24 cellular contexts compared by ENCODE assay signal in the genomic region with DNA sequence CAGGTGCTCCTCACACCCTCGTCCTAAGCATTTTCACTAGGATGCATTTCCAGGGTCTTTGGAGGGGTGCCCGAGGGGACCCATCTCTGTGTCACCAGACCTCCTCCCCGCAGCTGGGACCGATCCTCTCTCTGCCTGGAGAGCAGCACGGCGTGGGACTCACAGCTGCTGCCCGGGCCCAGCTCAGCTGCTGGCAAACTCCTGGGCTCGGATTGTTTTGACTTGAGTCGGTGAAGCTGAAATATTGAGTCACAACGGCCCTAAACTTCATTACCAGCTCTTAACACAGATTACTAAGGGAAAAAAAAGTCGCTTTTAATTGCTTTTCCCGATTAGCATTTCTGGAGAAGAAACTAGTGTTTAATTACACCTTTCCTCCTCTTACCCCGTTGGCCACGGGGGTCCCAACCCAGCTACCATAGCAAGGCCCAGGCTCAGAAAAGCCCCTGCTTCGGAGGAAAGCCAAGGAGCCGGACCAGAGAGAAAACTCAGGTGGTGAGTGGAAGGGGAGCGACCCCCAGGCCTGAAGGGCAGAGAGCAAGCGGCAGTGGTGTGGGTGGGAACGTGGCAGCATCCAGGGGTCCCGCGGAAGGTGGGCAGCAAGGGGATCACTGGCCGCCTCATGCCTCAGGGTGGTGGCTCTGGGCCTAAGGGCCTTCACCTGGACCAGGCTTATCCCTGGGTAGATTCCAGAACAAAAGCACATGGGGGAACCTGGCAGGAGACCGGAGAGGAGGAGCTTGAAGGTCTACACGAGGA. TPM values are rescaled to one million over a fixed set of nuclear protein-coding genes. Genes with fewer than 3 reads are reported as not detected.
DNase-seq lines count a peak whose midpoint lies in the region; ATAC-seq, FAIRE-seq and TF ChIP-seq lines count a peak whose summit lies in the region.
"Had no signal": no experiment of that assay in that cellular context is flagged by ENCODE, and none has a peak within 500 bp of the region (broad histone marks: within the 10 kb centered on the region; RNA-seq: fewer than 3 reads in every experiment).

No MANE protein-coding gene starts in this region.

- peak overlapping the region in 4 of 11 experiments; percentile 9 to 39 (median 26); a peak in 2 of 22 replicates for H3K9ac ChIP-seq in BLaER1 treated with 17β-estradiol and CSF1 and Interleukin-3, amounts not matched to agents 10 nM and 100 nM

- no peak for FAIRE-seq in RCC 7860 (lab: Jason Lieb, UNC)
- FAIRE-seq: G401.6, keratinocyte had no signal

- intact Hi-C loops in gastrocnemius medialis (cut with DNase I; ENCODE audit: low total_unique reads): no loop called here

- H3K27ac ChIP-seq in BLaER1 treated with 17β-estradiol and CSF1 and Interleukin-3, amounts not matched to agents 10 nM and 100 nM: peak overlapping the region in 2 of 11 experiments; percentile 25; a peak in 1 of 22 replicates
- peak overlapping the region; percentile 60 to 97 (median 66) for H3K27ac ChIP-seq in gastrocnemius medialis
- H3K27ac ChIP-seq: adrenal gland, SK-N-MC had no signal

- H3K36me3 ChIP-seq in BLaER1 treated with 17β-estradiol and CSF1 and Interleukin-3, amounts not matched to agents 10 nM and 100 nM: no peaks in the 10 kb centered on the region
- H3K36me3 ChIP-seq in MG63 (no peaks in the 10 kb centered on the region), kidney epithelial cell (ENCODE audit: control insufficient read depth, insufficient read depth, low read length) (no peaks in the 10 kb centered on the region), gastrocnemius medialis (no peaks in the 10 kb centered on the region)
- H3K36me3 ChIP-seq: adrenal gland, breast epithelium had no signal

- no peaks in the 10 kb centered on the region for H3K9me3 ChIP-seq in BLaER1 treated with 17β-estradiol and CSF1 and Interleukin-3, amounts not matched to agents 10 nM and 100 nM (replicated peaks in 1 of 11)
- H3K9me3 ChIP-seq in MG63 (no peaks in the 10 kb centered on the region), gastrocnemius medialis (no peaks in the 10 kb centered on the region)
- H3K9me3 ChIP-seq: adrenal gland, breast epithelium, esophagus squamous epithelium had no signal

- no peak for TF ChIP-seq POLR2A in gastrocnemius medialis (IDR thresholded peaks at IDR 0.05)

- peaks cover 19 to 35% (median 25%) of the 10 kb centered on the region in 10 experiments for H3K4me1 ChIP-seq in BLaER1 treated with 17β-estradiol and CSF1 and Interleukin-3, amounts not matched to agents 10 nM and 100 nM
- H3K4me1 ChIP-seq in gastrocnemius medialis: peaks cover 47 to 82% of the 10 kb centered on the region in 2 donors
- H3K4me1 ChIP-seq: breast epithelium had no signal

- H3K27me3 ChIP-seq in BLaER1 treated with 17β-estradiol and CSF1 and Interleukin-3, amounts not matched to agents 10 nM and 100 nM: no peaks in the 10 kb centered on the region
- H3K27me3 ChIP-seq in MG63 (no peaks in the 10 kb centered on the region), kidney epithelial cell (ENCODE audit: control insufficient read depth, insufficient read depth, low read length) (peaks cover 17% of the 10 kb centered on the region), gastrocnemius medialis (no peaks in the 10 kb centered on the region)
- H3K27me3 ChIP-seq: adrenal gland, esophagus squamous epithelium had no signal

- in situ Hi-C loops in gastrocnemius medialis (cut with MboI; ENCODE audit: low sequenced_read_pairs in 4 of 4): no loop called here

- DNase-seq in MG63: peak; percentile 62
- peak; percentile 25 for DNase-seq in kidney epithelial cell (ENCODE audit: low read depth)
- no peak for DNase-seq in gastrocnemius medialis
- DNase-seq in RCC 7860 (ENCODE audit: low spot score): no peak
- DNase-seq in NCI-H748 treated with DMSO at 0.1 percent for 48 hours (lab: John Stamatoyannopoulos, UW): no peak
- DNase-seq: activated CD4-positive, alpha-beta T cell treated with anti-CD3 and anti-CD28 coated beads for 4 hours; activated naive CD4-positive, alpha-beta T cell; activated T-cell treated with anti-CD3 and anti-CD28 coated beads, Interleukin-2, amount 50 U/mL, for 4 hours; adrenal gland; AML-193; cortex of kidney; esophagus squamous epithelium; KG1; NCI-H526; stimulated activated CD4-positive, alpha-beta T cell treated with anti-CD3 and anti-CD28 coated beads, Interleukin-12 subunit alpha, Interleukin-12 subunit beta, amount 100 ng/mL, for 4 hours; stimulated activated CD4-positive, alpha-beta T cell treated with anti-CD3 and anti-CD28 coated beads, Interleukin-4, amount 100 ng/mL, for 24 hours; stimulated activated naive CD4-positive, alpha-beta T cell; T-helper 2 cell had no signal

- TF ChIP-seq CTCF in kidney epithelial cell (IDR thresholded peaks at IDR 0.05; ENCODE audit: insufficient read depth, low read length, poor library complexity, severe bottlenecking): no peak
- TF ChIP-seq CTCF in gastrocnemius medialis (IDR thresholded peaks at IDR 0.05 in 4 of 5, conservative IDR thresholded peaks at IDR 0.05 in 1 of 5): no peak

- peak in 1 of 2 donors; percentile 32 for ATAC-seq in gastrocnemius medialis
- ATAC-seq in GM18867 (IDR thresholded peaks at IDR 0.05; ENCODE audit: unreplicated experiment): no peak

- peaks cover 0 to 8% (median 0%) of the 10 kb centered on the region in 11 experiments; a peak in 6 of 22 replicates for H4K20me1 ChIP-seq in BLaER1 treated with 17β-estradiol and CSF1 and Interleukin-3, amounts not matched to agents 10 nM and 100 nM

- H3K4me2 ChIP-seq in BLaER1 treated with 17β-estradiol and CSF1 and Interleukin-3, amounts not matched to agents 10 nM and 100 nM: peak overlapping the region in 8 of 11 experiments; percentile 51 to 77 (median 64); a peak in 13 of 22 replicates

- no peak overlapping the region for H3K4me3 ChIP-seq in BLaER1 treated with 17β-estradiol and CSF1 and Interleukin-3, amounts not matched to agents 10 nM and 100 nM
- no peak overlapping the region for H3K4me3 ChIP-seq in MG63
- H3K4me3 ChIP-seq in kidney epithelial cell (ENCODE audit: low read depth, low read length): no peak overlapping the region
- H3K4me3 ChIP-seq in gastrocnemius medialis: no peak overlapping the region
- H3K4me3 ChIP-seq: adrenal gland, breast epithelium, esophagus squamous epithelium, SK-N-MC had no signal

RNA-seq across cellular contexts. Expression of a gene that starts 41.7 kb away (rescaled TPM):
- total RNA-seq in MG63 (2014; rRNA removed; shearing (Covaris generic); ENCODE audit: low replicate concordance): 1.1 and 1.2 TPM in 2 replicates
- total RNA-seq in kidney epithelial cell (19.1 and 28.2 TPM in 2 replicates), gastrocnemius medialis (100 to 1,000 TPM in 1 of 4 donors, 10 to 100 TPM in 3; 19.1 to 121 (median 80.6) TPM)

Comparison
In these comparisons a context has a peak if more than half of its experiments do, and no peak if none do; other contexts are left out.
1. DNase-seq: peak in MG63 (single experiment) and kidney epithelial cell (single experiment); none in gastrocnemius medialis (0 of 2), RCC 7860 (single experiment) and NCI-H748 treated with DMSO at 0.1 percent for 48 hours (single experiment).